11 cellular contexts compared by ENCODE assay signal in genomic region chr1:232968965-232969364, GRCh38. TPM values are rescaled to one million over a fixed set of nuclear protein-coding genes. Genes with fewer than 3 reads are reported as not detected.
DNase-seq lines count a peak whose midpoint lies in the region; ATAC-seq, FAIRE-seq and TF ChIP-seq lines count a peak whose summit lies in the region.
"Had no signal": no experiment of that assay in that cellular context is flagged by ENCODE, and none has a peak within 500 bp of the region (broad histone marks: within the 10 kb centered on the region; RNA-seq: fewer than 3 reads in every experiment).

No MANE protein-coding gene starts in this region.

- no peaks in the 10 kb centered on the region for H3K9me1 ChIP-seq in endothelial cell of umbilical vein (replicated peaks; ENCODE audit: control insufficient read depth, extremely low read depth, insufficient read depth, low read length)

- H4K20me1 ChIP-seq in endothelial cell of umbilical vein (replicated peaks; ENCODE audit: control insufficient read depth, extremely low read depth, insufficient read depth, low read length): no peaks in the 10 kb centered on the region

- H3K4me2 ChIP-seq in endothelial cell of umbilical vein (ENCODE audit: insufficient read depth, low read length): no peak overlapping the region

- no peaks in the 10 kb centered on the region for H3K79me2 ChIP-seq in endothelial cell of umbilical vein (ENCODE audit: control insufficient read depth, insufficient read depth, low read length)

- no peaks in the 10 kb centered on the region for H3K27me3 Mint-ChIP-seq in activated naive CD4-positive, alpha-beta T cell treated with anti-CD3 and anti-CD28 coated beads for 36 hours (ENCODE audit: low read depth)
- H3K27me3 Mint-ChIP-seq: naive thymus-derived CD8-positive, alpha-beta T cell had no signal

- no TSS peak for BruUV-seq in endothelial cell of umbilical vein (replicated peaks; lab: Mats Ljungman, UMichigan)

- H3K9me3 ChIP-seq in endothelial cell of umbilical vein (replicated peaks; ENCODE audit: control insufficient read depth, insufficient read depth, low read length): no peaks in the 10 kb centered on the region
- no peaks in the 10 kb centered on the region for H3K9me3 ChIP-seq in pancreas
- no peaks in the 10 kb centered on the region for H3K9me3 ChIP-seq in effector memory CD4-positive, alpha-beta T cell (ENCODE audit: control insufficient read depth, low read length)

- H3K36me3 Mint-ChIP-seq in activated naive CD4-positive, alpha-beta T cell treated with anti-CD3 and anti-CD28 coated beads for 36 hours (ENCODE audit: low read depth): peaks cover 56% of the 10 kb centered on the region

- H3K9me3 Mint-ChIP-seq in activated naive CD4-positive, alpha-beta T cell treated with anti-CD3 and anti-CD28 coated beads for 36 hours: peaks cover 16% of the 10 kb centered on the region

- TF ChIP-seq POLR2A in NB4 (IDR thresholded peaks at IDR 0.05; ENCODE audit: extremely low read depth, insufficient read length) (no peak), endothelial cell of umbilical vein (IDR thresholded peaks at IDR 0.05; ENCODE audit: low read depth, low read length) (no peak)

- ATAC-seq in GM21367 (IDR thresholded peaks at IDR 0.05; ENCODE audit: unreplicated experiment) (peak; percentile 45), pancreas (peak in 3 of 4 donors; percentile 42 to 71 (median 66)), HG03439 (IDR thresholded peaks at IDR 0.05; ENCODE audit: unreplicated experiment) (no peak)
- ATAC-seq: naive thymus-derived CD8-positive, alpha-beta T cell had no signal

- TF ChIP-seq CTCF in NB4 (IDR thresholded peaks at IDR 0.05; ENCODE audit: low read depth, low read length) (no peak), endothelial cell of umbilical vein (IDR thresholded peaks at IDR 0.05; ENCODE audit: extremely low read depth in 1 of 2, insufficient read depth in 1 of 2, low read depth in 1 of 2, low read length in 2 of 2) (no peak), pancreas (IDR thresholded peaks at IDR 0.05) (no peak)

- POLR2A ChIA-PET in endothelial cell of umbilical vein (lab: Charles Lee): no interaction called here

- CTCF ChIA-PET in endothelial cell of umbilical vein (lab: Charles Lee): interaction anchor here (1.1 to 1.4 kb wide), 2 partner anchors 16 to 273 kb away, joined by 3 to 7 read pairs; no protein-coding TSS in a partner anchor
- CTCF ChIA-PET in activated naive CD4-positive, alpha-beta T cell treated with anti-CD3 and anti-CD28 coated beads for 36 hours (lab: Charles Lee): no interaction called here

- H3K9ac ChIP-seq in endothelial cell of umbilical vein (replicated peaks; ENCODE audit: extremely low read depth, insufficient read depth, low read length): no peak overlapping the region

- H3K27me3 ChIP-seq in endothelial cell of umbilical vein (ENCODE audit: control insufficient read depth in 2 of 2, insufficient read depth in 2 of 2, low read length in 2 of 2) (no peaks in the 10 kb centered on the region), pancreas (no peaks in the 10 kb centered on the region)
- H3K27me3 ChIP-seq in effector memory CD4-positive, alpha-beta T cell (replicated peaks; ENCODE audit: control insufficient read depth, insufficient read depth, low read length, poor library complexity, severe bottlenecking): no peaks in the 10 kb centered on the region

- H3K36me3 ChIP-seq in endothelial cell of umbilical vein (ENCODE audit: control insufficient read depth in 2 of 2, extremely low read depth in 1 of 2, insufficient read depth in 2 of 2, low read length in 2 of 2): peaks cover 2 to 3% of the 10 kb centered on the region in 2 experiments
- peaks cover 0 to 15% (median 0%) of the 10 kb centered on the region in 3 donors for H3K36me3 ChIP-seq in pancreas
- peaks cover 30% of the 10 kb centered on the region for H3K36me3 ChIP-seq in effector memory CD4-positive, alpha-beta T cell (ENCODE audit: control insufficient read depth, insufficient read depth, low read length)

- H3K4me1 ChIP-seq in endothelial cell of umbilical vein (ENCODE audit: control insufficient read depth, extremely low read depth, insufficient read depth, low read length) (peaks cover 1% of the 10 kb centered on the region), pancreas (no peaks in the 10 kb centered on the region)
- no peaks in the 10 kb centered on the region for H3K4me1 ChIP-seq in effector memory CD4-positive, alpha-beta T cell (ENCODE audit: control insufficient read depth, insufficient read depth, low read length, poor library complexity, severe bottlenecking)

- H3K4me3 ChIP-seq in NB4 (ENCODE audit: low read depth, low read length): no peak overlapping the region
- H3K4me3 ChIP-seq in endothelial cell of umbilical vein (replicated peaks in 1 of 3; ENCODE audit: insufficient read depth in 1 of 3, low read depth in 1 of 3, low read length in 3 of 3): no peak overlapping the region
- H3K4me3 ChIP-seq in pancreas: no peak overlapping the region
- H3K4me3 ChIP-seq in effector memory CD4-positive, alpha-beta T cell (ENCODE audit: insufficient read depth, low read depth, low read length, poor library complexity, severe bottlenecking): no peak overlapping the region

- H3K4me3 Mint-ChIP-seq in activated naive CD4-positive, alpha-beta T cell treated with anti-CD3 and anti-CD28 coated beads for 36 hours: no peak overlapping the region
- H3K4me3 Mint-ChIP-seq: naive thymus-derived CD8-positive, alpha-beta T cell; T-helper 2 cell treated with Interferon-gamma antibody and Interleukin-4, amounts not matched to agents 5 μg/mL and 100 μg/mL, for 36 hours had no signal

- H3K27ac Mint-ChIP-seq in activated naive CD4-positive, alpha-beta T cell treated with anti-CD3 and anti-CD28 coated beads for 36 hours: no peak overlapping the region
- H3K27ac Mint-ChIP-seq: T-helper 2 cell treated with Interferon-gamma antibody and Interleukin-4, amounts not matched to agents 5 μg/mL and 100 μg/mL, for 36 hours had no signal

- H3K27ac ChIP-seq in endothelial cell of umbilical vein (ENCODE audit: insufficient read depth, low read depth, low read length) (no peak overlapping the region), pancreas (no peak overlapping the region)
- no peak overlapping the region for H3K27ac ChIP-seq in effector memory CD4-positive, alpha-beta T cell (ENCODE audit: insufficient read depth, low read length, poor library complexity, severe bottlenecking)

- 67 to 79% methylated on average over 3 of the region's 3 CpGs for WGBS in pancreas, 2 donors

- no peak overlapping the region for H2AFZ ChIP-seq in endothelial cell of umbilical vein (ENCODE audit: low read depth, low read length)

- DNase-seq in NB4 (ENCODE audit: low read depth) (peak; percentile 65), endothelial cell of umbilical vein (ENCODE audit: low read depth, low spot score) (peak; percentile 55), pancreas (no peak), DMS 273 (lab: John Stamatoyannopoulos, UW; ENCODE audit: unreplicated experiment) (no peak)
- DNase-seq in activated naive CD4-positive, alpha-beta T cell treated with anti-CD3 and anti-CD28 coated beads for 36 hours: no peak
- no peak for DNase-seq in effector memory CD4-positive, alpha-beta T cell
- DNase-seq: naive thymus-derived CD8-positive, alpha-beta T cell; NCI-H510A treated with DMSO at 0.1 percent for 48 hours had no signal

- intact Hi-C loops in endothelial cell of umbilical vein (cut with micrococcal nuclease) (no loop called here), pancreas (cut with DNase I) (no loop called here)
- intact Hi-C loops in activated naive CD4-positive, alpha-beta T cell treated with anti-CD3 and anti-CD28 coated beads for 36 hours (cut with micrococcal nuclease): no loop called here

- peak; percentile 33 for FAIRE-seq in endothelial cell of umbilical vein (lab: Jason Lieb, UNC)
- no peak for FAIRE-seq in pancreas (lab: Jason Lieb, UNC)

- dilution Hi-C loops in endothelial cell of umbilical vein (cut with MboI; ENCODE audit: extremely low pct_ligation_motif_present, low sequenced_read_pairs): no loop called here

- peaks cover 11% of the 10 kb centered on the region for H3K4me1 Mint-ChIP-seq in activated naive CD4-positive, alpha-beta T cell treated with anti-CD3 and anti-CD28 coated beads for 36 hours (ENCODE audit: low read depth)

TF ChIP-seq in endothelial cell of umbilical vein, 7 proteins besides CTCF, POLR2A, EP300 and RAD21:
- no peak for TF ChIP-seq JUN (IDR thresholded peaks at IDR 0.05; ENCODE audit: borderline replicate concordance, insufficient read depth, insufficient read length, low read depth)
- TF ChIP-seq MAX (IDR thresholded peaks at IDR 0.05; ENCODE audit: insufficient read depth, insufficient read length): peak; percentile 39

RNA-seq across cellular contexts. Expression of gene NTPCR, which starts 18.6 kb away (rescaled TPM):
- total RNA-seq in endothelial cell of umbilical vein (30.3 and 35.3 TPM in 2 replicates), pancreas (10 to 100 TPM in 5 of 6 donors, 1 to 10 TPM in 1; 10.0 to 24.6 (median 19.1) TPM)
- polyA plus RNA-seq in endothelial cell of umbilical vein (12.1 and 13.2 TPM in 2 replicates), pancreas (10 to 100 TPM; 23.0 to 40.6 TPM)
- polyA plus RNA-seq in endothelial cell of umbilical vein (2011; cell fraction: cytosol; rRNA removed): 22.2 and 23.9 TPM in 2 replicates
- 18.4 and 20.3 TPM in 2 replicates for polyA plus RNA-seq in endothelial cell of umbilical vein (2011; cell fraction: nucleus; rRNA removed)
- 49.4 and 53.7 TPM in 2 replicates for polyA plus RNA-seq in endothelial cell of umbilical vein (2012)
- polyA minus RNA-seq in endothelial cell of umbilical vein: 10.0 and 15.1 TPM in 2 replicates
- polyA minus RNA-seq in endothelial cell of umbilical vein (2011; cell fraction: cytosol; rRNA and poly(A)+ RNA removed): 11.8 TPM
- polyA minus RNA-seq in endothelial cell of umbilical vein (2011; cell fraction: nucleus; rRNA and poly(A)+ RNA removed): 11.0 and 12.8 TPM in 2 replicates
- 10 to 100 TPM; 53.1 TPM for total RNA-seq in activated naive CD4-positive, alpha-beta T cell treated with anti-CD3 and anti-CD28 coated beads for 36 hours

Comparison
In these comparisons a context has a peak if more than half of its experiments do, and no peak if none do; other contexts are left out.
1. DNase-seq: peak in NB4 (single experiment) and endothelial cell of umbilical vein (single experiment); none in pancreas (0 of 6), DMS 273 (single experiment), activated naive CD4-positive, alpha-beta T cell treated with anti-CD3 and anti-CD28 coated beads for 36 hours (single experiment) and effector memory CD4-positive, alpha-beta T cell (0 of 3).